23 cellular contexts compared by ENCODE assay signal in genomic region chr14:86639146-86639545, GRCh38.
"Had no signal": no experiment of that assay in that cellular context is flagged by ENCODE, and none has a peak within 500 bp of the region (broad histone marks: within the 10 kb centered on the region; RNA-seq: fewer than 3 reads in every experiment).

No MANE protein-coding gene starts in this region.

- H3K27me3 Mint-ChIP-seq: activated CD4-positive, alpha-beta T cell treated with anti-CD3 and anti-CD28 coated beads, Interleukin-2, amount 10 ng/mL, durations not matched to agents 7 days and 5 days; activated naive CD4-positive, alpha-beta T cell treated with anti-CD3 and anti-CD28 coated beads, Interleukin-2, amount 10 ng/mL, durations not matched to agents 7 days and 5 days; memory B cell; naive thymus-derived CD8-positive, alpha-beta T cell; stimulated activated naive CD8-positive, alpha-beta T cell treated with anti-CD3 and anti-CD28 coated beads, Interleukin-15, Interleukin-2, amounts not matched to agents 100 ng/mL and 50 ng/mL, for 24 hours had no signal

- H3K9me3 Mint-ChIP-seq: activated CD4-positive, alpha-beta T cell treated with anti-CD3 and anti-CD28 coated beads, Interleukin-2, amount 10 ng/mL, durations not matched to agents 7 days and 5 days; activated T-cell treated with anti-CD3 and anti-CD28 coated beads, Interleukin-2, amount 50 U/mL, for 4 hours had no signal

- H3K4me3 ChIP-seq: ascending aorta, prostate gland, suprapubic skin, transverse colon, uterus had no signal

- H3K4me1 ChIP-seq: ascending aorta, prostate gland, suprapubic skin, transverse colon, uterus had no signal

- H3K27ac ChIP-seq: ascending aorta, prostate gland, suprapubic skin, transverse colon, uterus had no signal

- ATAC-seq: activated T-cell treated with anti-CD3 and anti-CD28 coated beads, Interleukin-2, amount 50 U/mL, for 4 hours; esophagus mucosa; naive thymus-derived CD8-positive, alpha-beta T cell; right cardiac atrium had no signal

- H3K4me1 Mint-ChIP-seq: activated CD4-positive, alpha-beta T cell treated with anti-CD3 and anti-CD28 coated beads, Interleukin-2, amount 10 ng/mL, durations not matched to agents 7 days and 5 days; activated naive CD4-positive, alpha-beta T cell treated with anti-CD3 and anti-CD28 coated beads, Interleukin-2, amount 10 ng/mL, durations not matched to agents 7 days and 5 days; immature natural killer cell; memory B cell; naive thymus-derived CD8-positive, alpha-beta T cell had no signal

- H3K27me3 ChIP-seq: ascending aorta, suprapubic skin, transverse colon, uterus had no signal

- H3K4me3 Mint-ChIP-seq: activated CD4-positive, alpha-beta T cell treated with anti-CD3 and anti-CD28 coated beads, Interleukin-2, amount 10 ng/mL, durations not matched to agents 7 days and 5 days; activated naive CD4-positive, alpha-beta T cell treated with anti-CD3 and anti-CD28 coated beads, Interleukin-2, amount 10 ng/mL, durations not matched to agents 7 days and 5 days; activated T-cell treated with anti-CD3 and anti-CD28 coated beads, Interleukin-2, amount 50 U/mL, for 4 hours; immature natural killer cell; memory B cell; naive thymus-derived CD8-positive, alpha-beta T cell; stimulated activated naive CD8-positive, alpha-beta T cell treated with anti-CD3 and anti-CD28 coated beads, Interleukin-15, Interleukin-2, amounts not matched to agents 100 ng/mL and 50 ng/mL, for 24 hours had no signal

- H3K27ac Mint-ChIP-seq: activated CD4-positive, alpha-beta T cell treated with anti-CD3 and anti-CD28 coated beads, Interleukin-2, amount 10 ng/mL, durations not matched to agents 7 days and 5 days; activated naive CD4-positive, alpha-beta T cell treated with anti-CD3 and anti-CD28 coated beads, Interleukin-2, amount 10 ng/mL, durations not matched to agents 7 days and 5 days; immature natural killer cell; memory B cell; naive thymus-derived CD8-positive, alpha-beta T cell; stimulated activated naive CD8-positive, alpha-beta T cell treated with anti-CD3 and anti-CD28 coated beads, Interleukin-15, Interleukin-2, amounts not matched to agents 100 ng/mL and 50 ng/mL, for 24 hours had no signal

- DNase-seq: activated CD4-positive, alpha-beta T cell treated with anti-CD3 and anti-CD28 coated beads, Interleukin-2, amount 10 ng/mL, durations not matched to agents 7 days and 5 days; activated CD4-positive, CD25-positive, alpha-beta regulatory T cell; activated CD8-positive, alpha-beta memory T cell treated with anti-CD3 and anti-CD28 coated beads, Interleukin-2, amount 50 U/mL, for 4 hours; activated naive CD4-positive, alpha-beta T cell treated with anti-CD3 and anti-CD28 coated beads, Interleukin-2, amount 10 ng/mL, durations not matched to agents 7 days and 5 days; activated T-cell treated with anti-CD3 and anti-CD28 coated beads, Interleukin-2, amount 50 U/mL, for 4 hours; cortex of kidney; effector CD4-positive, alpha-beta T cell; immature natural killer cell; kidney glomerular epithelial cell; naive thymus-derived CD8-positive, alpha-beta T cell; right cardiac atrium; small intestine; stimulated activated CD4-positive, alpha-beta T cell treated with anti-CD3 and anti-CD28 coated beads, Interleukin-15, amount 100 ng/mL, for 24 hours; stimulated activated CD4-positive, alpha-beta T cell treated with anti-CD3 and anti-CD28 coated beads, Interleukin-2, amount 100 ng/mL, for 48 hours; T-helper 9 cell; transverse colon; uterus had no signal

- H3K36me3 ChIP-seq: ascending aorta, prostate gland, suprapubic skin, transverse colon, uterus had no signal

- H3K9me3 ChIP-seq: ascending aorta, prostate gland, suprapubic skin, transverse colon, uterus had no signal

- H3K36me3 Mint-ChIP-seq: activated naive CD4-positive, alpha-beta T cell treated with anti-CD3 and anti-CD28 coated beads, Interleukin-2, amount 10 ng/mL, durations not matched to agents 7 days and 5 days; immature natural killer cell; memory B cell; naive thymus-derived CD8-positive, alpha-beta T cell had no signal
